In genomic region chr3:172651936-172652595, GRCh38 we compare ENCODE assay signal across 24 cellular contexts.
"Had no signal": no experiment of that assay in that cellular context is flagged by ENCODE, and none has a peak within 500 bp of the region (broad histone marks: within the 10 kb centered on the region; RNA-seq: fewer than 3 reads in every experiment).

No MANE protein-coding gene starts in this region.

- H3K4me3 ChIP-seq: cardiac muscle cell had no signal

- H3K27ac ChIP-seq: brain microvascular endothelial cell, cardiac muscle cell had no signal

- H3K36me3 ChIP-seq: brain microvascular endothelial cell, cardiac muscle cell had no signal

- H3K9ac ChIP-seq: SK-N-SH had no signal

- H3K27ac Mint-ChIP-seq: activated CD8-positive, alpha-beta T cell treated with anti-CD3 and anti-CD28 coated beads for 36 hours; activated naive CD8-positive, alpha-beta T cell treated with anti-CD3 and anti-CD28 coated beads for 36 hours; activated T-helper 1 cell treated with anti-CD3 and anti-CD28 coated beads, Interleukin-12 subunit alpha, Interleukin-12 subunit beta, Interleukin-2, Interleukin-4 antibody, amounts not matched to agents 30 ng/mL and 10 ng/mL and 1 ng/mL, durations not matched to agents 14 hours and 24 hours and 36 hours had no signal

- ATAC-seq: activated CD4-positive, CD25-positive, alpha-beta regulatory T cell treated with anti-CD3 and anti-CD28 coated beads, Interleukin-2, amount 50 U/mL, for 24 hours; activated CD8-positive, alpha-beta T cell treated with anti-CD3 and anti-CD28 coated beads for 36 hours had no signal

- H3K9me3 ChIP-seq: SK-N-SH had no signal

- H3K27me3 ChIP-seq: brain microvascular endothelial cell, cardiac muscle cell had no signal

- H3K9me3 Mint-ChIP-seq: activated CD8-positive, alpha-beta T cell treated with anti-CD3 and anti-CD28 coated beads for 36 hours; activated naive CD8-positive, alpha-beta T cell treated with anti-CD3 and anti-CD28 coated beads for 36 hours; activated T-helper 1 cell treated with anti-CD3 and anti-CD28 coated beads, Interleukin-12 subunit alpha, Interleukin-12 subunit beta, Interleukin-2, Interleukin-4 antibody, amounts not matched to agents 30 ng/mL and 10 ng/mL and 1 ng/mL, durations not matched to agents 14 hours and 24 hours and 36 hours had no signal

- DNase-seq: activated CD4-positive, alpha-beta T cell treated with anti-CD3 and anti-CD28 coated beads for 4 hours; activated CD8-positive, alpha-beta memory T cell treated with anti-CD3 and anti-CD28 coated beads, Interleukin-2, amount 50 U/mL, for 4 hours; activated CD8-positive, alpha-beta T cell treated with anti-CD3 and anti-CD28 coated beads for 36 hours; activated effector memory CD4-positive, alpha-beta T cell treated with anti-CD3 and anti-CD28 coated beads, Interleukin-2, amount 50 U/mL, for 16 hours; activated naive CD4-positive, alpha-beta T cell treated with Interleukin-2 at 50 U/mL for 16 hours; activated naive CD8-positive, alpha-beta T cell treated with anti-CD3 and anti-CD28 coated beads for 36 hours; activated T-cell treated with anti-CD3 and anti-CD28 coated beads, Interleukin-2, amount 50 U/mL, for 1 hour; brain microvascular endothelial cell; Kasumi-1; KBM-7; NCI-H1092 treated with DMSO at 0.1 percent for 48 hours; NCI-H1417 treated with DMSO at 0.1 percent for 48 hours; NCI-H1694; NCI-H2029 treated with DMSO at 0.1 percent for 48 hours; NCI-H345; NCI-H510A; NCI-H526 treated with DMSO at 0.1 percent for 48 hours; NCI-H82; OCI-M1; SK-N-SH; T-helper 1 cell had no signal

- H3K4me3 Mint-ChIP-seq: activated CD8-positive, alpha-beta T cell treated with anti-CD3 and anti-CD28 coated beads for 36 hours; activated naive CD8-positive, alpha-beta T cell treated with anti-CD3 and anti-CD28 coated beads for 36 hours; activated T-helper 1 cell treated with anti-CD3 and anti-CD28 coated beads, Interleukin-12 subunit alpha, Interleukin-12 subunit beta, Interleukin-2, Interleukin-4 antibody, amounts not matched to agents 30 ng/mL and 10 ng/mL and 1 ng/mL, durations not matched to agents 14 hours and 24 hours and 36 hours had no signal

- H3K36me3 Mint-ChIP-seq: activated naive CD8-positive, alpha-beta T cell treated with anti-CD3 and anti-CD28 coated beads for 36 hours had no signal

- H3K27me3 Mint-ChIP-seq: activated CD8-positive, alpha-beta T cell treated with anti-CD3 and anti-CD28 coated beads for 36 hours; activated naive CD8-positive, alpha-beta T cell treated with anti-CD3 and anti-CD28 coated beads for 36 hours had no signal

- H3K4me1 Mint-ChIP-seq: activated naive CD8-positive, alpha-beta T cell treated with anti-CD3 and anti-CD28 coated beads for 36 hours had no signal
